ENCODE assay signal across 13 cellular contexts in the genomic region with DNA sequence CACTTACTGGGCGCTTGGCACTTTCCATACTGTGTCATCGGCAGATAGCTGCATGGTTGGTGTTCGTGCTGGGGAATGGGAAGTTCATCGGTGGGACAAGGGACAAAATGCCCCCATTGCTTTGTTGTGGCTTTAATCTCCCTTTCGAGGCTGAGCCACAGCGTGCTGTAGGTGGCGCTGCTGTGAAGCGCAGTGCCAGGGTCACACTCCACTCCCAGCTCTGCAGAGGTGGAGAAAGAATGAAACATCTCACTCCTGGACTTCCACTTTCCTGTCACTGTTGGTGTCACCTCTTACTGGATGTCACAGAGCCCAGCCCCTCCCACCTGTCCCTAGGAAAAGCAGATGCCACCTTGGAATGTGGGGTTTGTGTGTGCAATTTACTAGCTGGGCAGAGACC. TPM values are rescaled to one million over a fixed set of nuclear protein-coding genes. Genes with fewer than 3 reads are reported as not detected.
DNase-seq lines count a peak whose midpoint lies in the region; ATAC-seq, FAIRE-seq and TF ChIP-seq lines count a peak whose summit lies in the region.
"Had no signal": no experiment of that assay in that cellular context is flagged by ENCODE, and none has a peak within 500 bp of the region (broad histone marks: within the 10 kb centered on the region; RNA-seq: fewer than 3 reads in every experiment).

No MANE protein-coding gene starts in this region.

- no peaks in the 10 kb centered on the region for H3K4me1 Mint-ChIP-seq in T-cell

- in situ Hi-C loops in GM13976 (cut with MboI; ENCODE audit: low sequenced_read_pairs, unreplicated experiment): no loop called here

- H3K27me3 Mint-ChIP-seq in T-cell: no peaks in the 10 kb centered on the region
- H3K27me3 Mint-ChIP-seq: CD4-positive, alpha-beta T cell had no signal

- no peak for TF ChIP-seq POLR2A in GM12892 (IDR thresholded peaks at IDR 0.05; ENCODE audit: low read depth, low read length)

- POLR2A ChIA-PET in AG04449 (lab: Yijun Ruan, JAX) (no interaction called here), T-cell (lab: Charles Lee) (no interaction called here)

- H3K36me3 Mint-ChIP-seq in T-cell: peaks cover 21% of the 10 kb centered on the region

- no peak overlapping the region for H3K4me3 Mint-ChIP-seq in T-cell
- H3K4me3 Mint-ChIP-seq: CD4-positive, alpha-beta T cell had no signal

- TF ChIP-seq CTCF in AG04449 (IDR thresholded peaks at IDR 0.05; ENCODE audit: insufficient read depth, low read length, missing control alignments): peak; percentile 14
- TF ChIP-seq CTCF in GM13976 (IDR thresholded peaks at IDR 0.05; ENCODE audit: borderline replicate concordance, control extremely low read depth, extremely low read depth, insufficient read depth, missing control alignments): peak; percentile 15
- TF ChIP-seq CTCF in fibroblast of mammary gland (conservative IDR thresholded peaks at IDR 0.05; ENCODE audit: control insufficient read depth, insufficient read depth, low read depth, low read length): peak; percentile 20

- CTCF ChIA-PET in AG04449 (lab: Yijun Ruan, JAX): interaction anchor here (0.7 kb wide), 1 partner anchor 165 kb away, joined by 3 read pairs; no protein-coding TSS in a partner anchor
- CTCF ChIA-PET in T-cell (lab: Charles Lee): no interaction called here

- peaks cover 0 to 9% (median 4%) of the 10 kb centered on the region in 3 donors for H3K9me3 Mint-ChIP-seq in T-cell

- ATAC-seq in T-cell (replicated peaks in 1 of 4): no peak

- no peak overlapping the region for H3K27ac Mint-ChIP-seq in T-cell
- H3K27ac Mint-ChIP-seq: CD4-positive, alpha-beta T cell had no signal

- DNase-seq in AG04449 (ENCODE audit: low read depth, low spot score) (no peak), GM13976 (ENCODE audit: low spot score) (no peak), OCI-M1 (lab: John Stamatoyannopoulos, UW) (peak; percentile 41), fibroblast of mammary gland (ENCODE audit: low read depth) (no peak), GM12892 (ENCODE audit: insufficient read length) (no peak), medulla oblongata (ENCODE audit: extremely low spot score) (no peak), HT-29 (ENCODE audit: low spot score) (no peak), T-cell (no peak)
- DNase-seq: activated CD8-positive, alpha-beta memory T cell treated with anti-CD3 and anti-CD28 coated beads, Interleukin-2, amount 50 U/mL, for 48 hours; anterior cingulate cortex; CD4-positive, alpha-beta T cell; NCI-H446 treated with DMSO at 0.1 percent for 48 hours had no signal

- no peak overlapping the region for H3K4me3 ChIP-seq in AG04449 (ENCODE audit: low read depth, low read length)
- no peak overlapping the region for H3K4me3 ChIP-seq in fibroblast of mammary gland (ENCODE audit: control insufficient read depth, low read depth, low read length)

- FAIRE-seq in GM12892 (lab: Jason Lieb, UNC): no peak
- FAIRE-seq: islet of Langerhans had no signal

RNA-seq across cellular contexts. Expression of a gene that starts 8.7 kb away (rescaled TPM):
- polyA plus RNA-seq in GM12892 (2012; ENCODE audit: missing spikeins): 274 TPM
- total RNA-seq in HT-29 (2014; rRNA removed; shearing (Covaris generic)): 49.2 and 56.4 TPM in 2 replicates
- total RNA-seq in T-cell: 1 to 10 TPM; 1.8 to 9.7 (median 3.3) TPM

RNA-seq across cellular contexts. Expression of a gene that starts 46.3 kb away (rescaled TPM):
- polyA plus RNA-seq in GM12892 (2012; ENCODE audit: missing spikeins): 55.5 TPM
- total RNA-seq in HT-29 (2014; rRNA removed; shearing (Covaris generic)): 75.1 and 85.1 TPM in 2 replicates
- total RNA-seq in T-cell: 10 to 100 TPM; 70.8 to 97.6 (median 75.8) TPM
